In genomic region chr6:137631323-137631722, GRCh38 we compare ENCODE assay signal across 16 cellular contexts.
DNase-seq lines count a peak whose midpoint lies in the region; ATAC-seq lines count a peak whose summit lies in the region.
"Had no signal": no experiment of that assay in that cellular context is flagged by ENCODE, and none has a peak within 500 bp of the region (broad histone marks: within the 10 kb centered on the region; RNA-seq: fewer than 3 reads in every experiment).

No MANE protein-coding gene starts in this region.

- peak; percentile 78 for ATAC-seq in GM18868 (IDR thresholded peaks at IDR 0.05; ENCODE audit: unreplicated experiment)
- peak; percentile 55 for ATAC-seq in HG02884 (IDR thresholded peaks at IDR 0.05; ENCODE audit: unreplicated experiment)
- ATAC-seq: activated CD8-positive, alpha-beta memory T cell treated with anti-CD3 and anti-CD28 coated beads, Interleukin-2, amount 10 ng/mL, durations not matched to agents 7 days and 5 days; effector memory CD8-positive, alpha-beta T cell; mucosa of descending colon; SK-N-SH treated with all-trans-retinoic acid at 6 μM for 48 hours had no signal

- DNase-seq in DMS 273 treated with DMSO at 0.1 percent for 48 hours (lab: John Stamatoyannopoulos, UW) (peak; percentile 27), iPS DF 19.7 (ENCODE audit: low read depth, low spot score) (peak; percentile 5), NCI-H2081 (lab: John Stamatoyannopoulos, UW) (no peak), GDM1 (lab: John Stamatoyannopoulos, UW) (no peak)
- no peak for DNase-seq in activated effector memory CD4-positive, alpha-beta T cell treated with anti-CD3 and anti-CD28 coated beads, Interleukin-2, amount 50 U/mL, for 16 hours
- DNase-seq in NK-92 treated with Interleukin-12 subunit alpha and Interleukin-12 subunit beta, amount 100 ng/mL, for 24 hours (lab: John Stamatoyannopoulos, UW): no peak
- DNase-seq: activated CD8-positive, alpha-beta memory T cell treated with anti-CD3 and anti-CD28 coated beads, Interleukin-2, amount 10 ng/mL, durations not matched to agents 7 days and 5 days; activated naive CD4-positive, alpha-beta T cell treated with anti-CD3 and anti-CD28 coated beads, Interleukin-2, amount 10 ng/mL, durations not matched to agents 7 days and 5 days; effector memory CD8-positive, alpha-beta T cell; foreskin fibroblast; mucosa of descending colon; NCI-H2227 treated with DMSO at 0.1 percent for 48 hours; spleen had no signal

Comparison
In these comparisons a context has a peak if more than half of its experiments do, and no peak if none do; other contexts are left out.
1. DNase-seq: peak in DMS 273 treated with DMSO at 0.1 percent for 48 hours (single experiment) and iPS DF 19.7 (single experiment); none in activated effector memory CD4-positive, alpha-beta T cell treated with anti-CD3 and anti-CD28 coated beads, Interleukin-2, amount 50 U/mL, for 16 hours (single experiment), NCI-H2081 (0 of 2), NK-92 treated with Interleukin-12 subunit alpha and Interleukin-12 subunit beta, amount 100 ng/mL, for 24 hours (single experiment) and GDM1 (single experiment).